In genomic region chr12:102687523-102687922, GRCh38 we compare ENCODE assay signal across 20 cellular contexts.
"Had no signal": no experiment of that assay in that cellular context is flagged by ENCODE, and none has a peak within 500 bp of the region (broad histone marks: within the 10 kb centered on the region; RNA-seq: fewer than 3 reads in every experiment).

No MANE protein-coding gene starts in this region.

- H3K9me3 ChIP-seq: MG63, SJCRH30 had no signal

- H3K27ac ChIP-seq: SJCRH30 had no signal

- ATAC-seq: SK-N-SH treated with all-trans-retinoic acid at 6 μM for 48 hours had no signal

- H3K27me3 ChIP-seq: MG63, SJCRH30 had no signal

- H3K4me1 ChIP-seq: SJCRH30 had no signal

- H3K36me3 ChIP-seq: MG63, SJCRH30 had no signal

- DNase-seq: Karpas-422, KG1, MG63, NCI-H1092, NCI-H1105 treated with DMSO at 0.1 percent for 48 hours, NCI-H1417 treated with DMSO at 0.1 percent for 48 hours, NCI-H187, NCI-H2029, NCI-H2081 treated with DMSO at 0.1 percent for 48 hours, NCI-H2171, NCI-H446, NCI-H510A, NCI-H524 treated with DMSO at 0.1 percent for 48 hours, NCI-H69, NCI-H774, RPMI8226, SHP77 treated with DMSO at 0.1 percent for 48 hours, SJCRH30 had no signal

- H3K4me3 ChIP-seq: MG63, SJCRH30 had no signal

- FAIRE-seq: RCC 7860 had no signal
